Comparison of ENCODE assay signal across 27 cellular contexts in genomic region chr6:14016930-14017625, GRCh38.
A peak's percentile ranks its signal among the peaks of the same experiment; 100 is the strongest.
DNase-seq lines count a peak whose midpoint lies in the region; ATAC-seq and TF ChIP-seq lines count a peak whose summit lies in the region.
"Had no signal": no experiment of that assay in that cellular context is flagged by ENCODE, and none has a peak within 500 bp of the region (broad histone marks: within the 10 kb centered on the region; RNA-seq: fewer than 3 reads in every experiment).

No MANE protein-coding gene starts in this region.

- CTCF ChIA-PET in activated naive CD4-positive, alpha-beta T cell treated with anti-CD3 and anti-CD28 coated beads for 36 hours (lab: Charles Lee), result no interaction called here

- no peak overlapping the region for H3K27ac ChIP-seq in upper lobe of right lung
- H3K27ac ChIP-seq: SJSA1, suprapubic skin had no signal

- no peak overlapping the region for H3K4me3 ChIP-seq in fibroblast of pulmonary artery (replicated peaks; ENCODE audit: low read depth, low read length)
- no peak overlapping the region for H3K4me3 ChIP-seq in upper lobe of right lung
- H3K4me3 ChIP-seq: breast epithelium, K562, MG63, SJSA1, suprapubic skin had no signal

- H3K36me3 ChIP-seq in upper lobe of right lung, result no peaks in the 10 kb centered on the region
- H3K36me3 ChIP-seq: breast epithelium, MG63, SJSA1, suprapubic skin had no signal

- peak; percentile 73 for DNase-seq in SK-MEL-5 (ENCODE audit: low read depth, low spot score)
- DNase-seq in fibroblast of pulmonary artery (ENCODE audit: low read depth), result peak; percentile 4
- DNase-seq in mesothelial cell of epicardium (ENCODE audit: low spot score in 2 of 2, unreplicated experiment in 2 of 2), result no peak
- no peak for DNase-seq in upper lobe of right lung
- DNase-seq in effector CD8-positive, alpha-beta T cell (lab: John Stamatoyannopoulos, UW), result no peak
- no peak for DNase-seq in NCI-H2029 (lab: John Stamatoyannopoulos, UW)
- no peak for DNase-seq in activated naive CD4-positive, alpha-beta T cell treated with anti-CD3 and anti-CD28 coated beads for 36 hours
- DNase-seq: activated CD4-positive, CD25-positive, alpha-beta regulatory T cell; activated CD8-positive, alpha-beta memory T cell treated with anti-CD3 and anti-CD28 coated beads, Interleukin-2, amount 10 ng/mL, durations not matched to agents 7 days and 5 days; activated naive CD4-positive, alpha-beta T cell treated with Interleukin-2 at 50 U/mL for 16 hours; amygdala; effector memory CD8-positive, alpha-beta T cell; HCEC 1CT; islet precursor cell; MG63; NCI-H1417; NCI-H2081 treated with DMSO at 0.1 percent for 48 hours; NCI-H226; NCI-H69; stimulated activated naive CD4-positive, alpha-beta T cell; T-helper 1 cell had no signal

- peak overlapping the region; percentile 13 for H3K4me3 Mint-ChIP-seq in mesothelial cell of epicardium
- no peak overlapping the region for H3K4me3 Mint-ChIP-seq in activated naive CD4-positive, alpha-beta T cell treated with anti-CD3 and anti-CD28 coated beads for 36 hours
- H3K4me3 Mint-ChIP-seq: activated CD8-positive, alpha-beta memory T cell treated with anti-CD3 and anti-CD28 coated beads, Interleukin-2, amount 10 ng/mL, durations not matched to agents 7 days and 5 days; CD14-positive monocyte; effector memory CD8-positive, alpha-beta T cell; natural killer cell treated with Interleukin-12 subunit alpha and Interleukin-12 subunit beta and Interleukin-15 and Interleukin-18, amount 100 ng/mL, for 72 hours had no signal

- H3K27me3 Mint-ChIP-seq in mesothelial cell of epicardium (ENCODE audit: low read depth), result peaks cover 11% of the 10 kb centered on the region
- peaks cover 9% of the 10 kb centered on the region for H3K27me3 Mint-ChIP-seq in activated naive CD4-positive, alpha-beta T cell treated with anti-CD3 and anti-CD28 coated beads for 36 hours (ENCODE audit: low read depth)

- H3K9me3 Mint-ChIP-seq in mesothelial cell of epicardium, result peaks cover 11% of the 10 kb centered on the region
- H3K9me3 Mint-ChIP-seq in activated naive CD4-positive, alpha-beta T cell treated with anti-CD3 and anti-CD28 coated beads for 36 hours, result no peaks in the 10 kb centered on the region
- H3K9me3 Mint-ChIP-seq: effector memory CD8-positive, alpha-beta T cell; natural killer cell treated with Interleukin-12 subunit alpha and Interleukin-12 subunit beta and Interleukin-15 and Interleukin-18, amount 100 ng/mL, for 72 hours had no signal

- H3K36me3 Mint-ChIP-seq in mesothelial cell of epicardium, result no peaks in the 10 kb centered on the region
- H3K36me3 Mint-ChIP-seq in activated naive CD4-positive, alpha-beta T cell treated with anti-CD3 and anti-CD28 coated beads for 36 hours (ENCODE audit: low read depth), result no peaks in the 10 kb centered on the region
- H3K36me3 Mint-ChIP-seq: activated CD8-positive, alpha-beta memory T cell treated with anti-CD3 and anti-CD28 coated beads, Interleukin-2, amount 10 ng/mL, durations not matched to agents 7 days and 5 days; CD14-positive monocyte; natural killer cell treated with Interleukin-12 subunit alpha and Interleukin-12 subunit beta and Interleukin-15 and Interleukin-18, amount 100 ng/mL, for 72 hours had no signal

- no peaks in the 10 kb centered on the region for H3K9me3 ChIP-seq in upper lobe of right lung
- H3K9me3 ChIP-seq: breast epithelium, MG63, SJSA1, suprapubic skin had no signal

- H3K27me3 ChIP-seq in upper lobe of right lung, result no peaks in the 10 kb centered on the region
- H3K27me3 ChIP-seq: breast epithelium, MG63, SJSA1, suprapubic skin had no signal

- no peaks in the 10 kb centered on the region for H3K4me1 ChIP-seq in upper lobe of right lung
- H3K4me1 ChIP-seq: breast epithelium, SJSA1, suprapubic skin had no signal

- no peak for TF ChIP-seq CTCF in fibroblast of pulmonary artery (IDR thresholded peaks at IDR 0.05; ENCODE audit: low read length, missing control alignments)
- TF ChIP-seq CTCF in mesothelial cell of epicardium (IDR thresholded peaks at IDR 0.05; ENCODE audit: unreplicated experiment), result no peak
- TF ChIP-seq CTCF in upper lobe of right lung (IDR thresholded peaks at IDR 0.05), result no peak

- in situ Hi-C loops in SK-MEL-5 (cut with HindIII; ENCODE audit: low pct_unique_long_range_greater_than_20kb, low sequenced_read_pairs), result no loop called here

- H3K4me1 Mint-ChIP-seq in mesothelial cell of epicardium, result peaks cover 13% of the 10 kb centered on the region
- no peaks in the 10 kb centered on the region for H3K4me1 Mint-ChIP-seq in activated naive CD4-positive, alpha-beta T cell treated with anti-CD3 and anti-CD28 coated beads for 36 hours (ENCODE audit: low read depth)
- H3K4me1 Mint-ChIP-seq: activated CD8-positive, alpha-beta memory T cell treated with anti-CD3 and anti-CD28 coated beads, Interleukin-2, amount 10 ng/mL, durations not matched to agents 7 days and 5 days had no signal

- intact Hi-C loops in upper lobe of right lung (cut with DNase I), result no loop called here
- intact Hi-C loops in activated naive CD4-positive, alpha-beta T cell treated with anti-CD3 and anti-CD28 coated beads for 36 hours (cut with micrococcal nuclease), result no loop called here

- ATAC-seq in upper lobe of right lung, result peak; percentile 45
- ATAC-seq: activated CD8-positive, alpha-beta memory T cell treated with anti-CD3 and anti-CD28 coated beads, Interleukin-2, amount 10 ng/mL, durations not matched to agents 7 days and 5 days; effector memory CD8-positive, alpha-beta T cell had no signal

- H3K27ac Mint-ChIP-seq in mesothelial cell of epicardium, result peak overlapping the region; percentile 2
- no peak overlapping the region for H3K27ac Mint-ChIP-seq in activated naive CD4-positive, alpha-beta T cell treated with anti-CD3 and anti-CD28 coated beads for 36 hours
- H3K27ac Mint-ChIP-seq: activated CD8-positive, alpha-beta memory T cell treated with anti-CD3 and anti-CD28 coated beads, Interleukin-2, amount 10 ng/mL, durations not matched to agents 7 days and 5 days; effector memory CD8-positive, alpha-beta T cell; natural killer cell treated with Interleukin-12 subunit alpha and Interleukin-12 subunit beta and Interleukin-15 and Interleukin-18, amount 100 ng/mL, for 72 hours had no signal

Comparison
In these comparisons a context has a peak if more than half of its experiments do, and no peak if none do; other contexts are left out.
1. DNase-seq: peak in SK-MEL-5 (single experiment) and fibroblast of pulmonary artery (single experiment); none in mesothelial cell of epicardium (0 of 2), upper lobe of right lung (single experiment), effector CD8-positive, alpha-beta T cell (single experiment), NCI-H2029 (single experiment) and activated naive CD4-positive, alpha-beta T cell treated with anti-CD3 and anti-CD28 coated beads for 36 hours (single experiment).